12 cellular contexts compared by ENCODE assay signal in the genomic region with DNA sequence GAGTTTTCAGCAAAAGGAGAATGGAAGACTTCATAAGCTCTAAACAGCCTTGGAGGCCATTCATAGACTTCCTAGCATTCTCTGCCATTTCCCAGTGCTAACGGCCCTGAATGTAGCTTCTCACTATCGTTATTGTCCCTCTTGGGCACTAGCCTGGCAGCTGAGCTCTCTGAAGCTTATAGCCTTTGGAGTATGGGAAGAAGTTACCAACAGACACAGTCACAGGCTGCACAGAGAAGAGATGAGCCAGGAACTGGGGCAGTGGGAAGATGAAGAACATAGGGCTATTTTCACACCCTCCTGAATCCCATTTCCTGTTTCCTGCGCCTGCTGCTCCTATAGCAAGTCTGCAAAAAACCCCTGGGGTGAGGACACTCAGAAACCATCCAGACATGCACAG. TPM values are rescaled to one million over a fixed set of nuclear protein-coding genes. Genes with fewer than 3 reads are reported as not detected.
A peak's percentile ranks its signal among the peaks of the same experiment; 100 is the strongest.
DNase-seq lines count a peak whose midpoint lies in the region; ATAC-seq and TF ChIP-seq lines count a peak whose summit lies in the region.
"Had no signal": no experiment of that assay in that cellular context is flagged by ENCODE, and none has a peak within 500 bp of the region (broad histone marks: within the 10 kb centered on the region; RNA-seq: fewer than 3 reads in every experiment).

No MANE protein-coding gene starts in this region.

- no peak overlapping the region for H3K27ac Mint-ChIP-seq in activated naive CD4-positive, alpha-beta T cell treated with anti-CD3 and anti-CD28 coated beads for 36 hours

- H3K79me1 ChIP-seq in mesenchymal stem cell (replicated peaks; ENCODE audit: low read length, poor library complexity, severe bottlenecking): no peaks in the 10 kb centered on the region

- 26% methylated on average over 3 of the region's 3 CpGs for WGBS in mammary epithelial cell (ENCODE audit: low coverage, missing lambda C conversion rate)
- WGBS in mesenchymal stem cell: 51% methylated on average over 3 of the region's 3 CpGs
- WGBS in upper lobe of left lung, 2 donors: 67 to 74% methylated on average over 3 of the region's 3 CpGs

- peak overlapping the region; percentile 79 for H4K8ac ChIP-seq in mesenchymal stem cell (ENCODE audit: low read length)

- H3K36me3 Mint-ChIP-seq in activated naive CD4-positive, alpha-beta T cell treated with anti-CD3 and anti-CD28 coated beads for 36 hours (ENCODE audit: low read depth): no peaks in the 10 kb centered on the region

- H2AK5ac ChIP-seq in mesenchymal stem cell (ENCODE audit: low read length, severe bottlenecking): no peak overlapping the region

- H2BK120ac ChIP-seq in mesenchymal stem cell (ENCODE audit: low read depth, low read length): no peak overlapping the region

- H3K9ac ChIP-seq in mammary epithelial cell (ENCODE audit: insufficient read depth, low read length) (no peak overlapping the region), mesenchymal stem cell (ENCODE audit: low read length) (no peak overlapping the region)

- H3K18ac ChIP-seq in mesenchymal stem cell (ENCODE audit: low read depth in 1 of 2, low read length in 2 of 2): peak overlapping the region; percentile 34 to 69

- H3K4me3 ChIP-seq in mammary epithelial cell (replicated peaks in 1 of 3; ENCODE audit: insufficient read depth in 1 of 3, low read depth in 2 of 3, low read length in 3 of 3) (no peak overlapping the region), breast epithelium (no peak overlapping the region), mesenchymal stem cell (ENCODE audit: insufficient read depth in 1 of 2, low read depth in 1 of 2, low read length in 2 of 2) (no peak overlapping the region), upper lobe of left lung (no peak overlapping the region)

- H3K4me1 ChIP-seq in mammary epithelial cell (ENCODE audit: insufficient read depth, low read length) (peaks cover 21% of the 10 kb centered on the region), breast epithelium (peaks cover 0 to 3% of the 10 kb centered on the region in 2 donors), mesenchymal stem cell (ENCODE audit: control insufficient read depth, insufficient read depth, low read depth, low read length) (peaks cover 10% of the 10 kb centered on the region), upper lobe of left lung (peaks cover 14 to 25% (median 18%) of the 10 kb centered on the region in 4 donors)

- peaks cover 11% of the 10 kb centered on the region for H3K4me1 Mint-ChIP-seq in activated naive CD4-positive, alpha-beta T cell treated with anti-CD3 and anti-CD28 coated beads for 36 hours (ENCODE audit: low read depth)

- ATAC-seq in upper lobe of left lung (ENCODE audit: low FRiP score in 2 of 2) (no peak), HG03439 (IDR thresholded peaks at IDR 0.05; ENCODE audit: unreplicated experiment) (no peak), HG02798 (IDR thresholded peaks at IDR 0.05; ENCODE audit: poor library complexity, unreplicated experiment) (no peak)

- no peaks in the 10 kb centered on the region for H3K9me3 ChIP-seq in mammary epithelial cell (replicated peaks; ENCODE audit: insufficient read depth, low read length)
- H3K9me3 ChIP-seq in breast epithelium: no peaks in the 10 kb centered on the region
- no peaks in the 10 kb centered on the region for H3K9me3 ChIP-seq in mesenchymal stem cell (ENCODE audit: control insufficient read depth, low read length)
- H3K9me3 ChIP-seq in upper lobe of left lung: no peaks in the 10 kb centered on the region

- peak overlapping the region; percentile 65 to 86 for H2BK12ac ChIP-seq in mesenchymal stem cell (ENCODE audit: low read length in 2 of 2)

- H3K4me2 ChIP-seq in mammary epithelial cell (ENCODE audit: insufficient read depth, low read depth, low read length) (peak overlapping the region; percentile 28), mesenchymal stem cell (ENCODE audit: low read length, poor library complexity, severe bottlenecking) (no peak overlapping the region)

- H3K27ac ChIP-seq in mammary epithelial cell (ENCODE audit: insufficient read depth, low read depth, low read length) (no peak overlapping the region), breast epithelium (no peak overlapping the region), mesenchymal stem cell (ENCODE audit: low read length, poor library complexity, severe bottlenecking) (peak overlapping the region; percentile 63), upper lobe of left lung (peak overlapping the region in 3 of 4 donors; percentile 55 to 65 (median 61))
- H3K27ac ChIP-seq: RWPE1 had no signal

- no peak for DNase-seq in mammary epithelial cell
- DNase-seq in breast epithelium (ENCODE audit: low spot score in 2 of 2): no peak
- DNase-seq in cerebellum (ENCODE audit: low spot score): peak; percentile 24
- DNase-seq in mesenchymal stem cell: peak; percentile 47
- no peak for DNase-seq in upper lobe of left lung
- no peak for DNase-seq in activated naive CD4-positive, alpha-beta T cell treated with anti-CD3 and anti-CD28 coated beads for 36 hours
- DNase-seq: NCI-H2171; stimulated activated CD4-positive, alpha-beta T cell treated with anti-CD3 and anti-CD28 coated beads, Interleukin-1b, Interleukin-23, amount 100 ng/mL, for 48 hours had no signal

- intact Hi-C loops in mammary epithelial cell (cut with micrococcal nuclease): no loop called here
- intact Hi-C loops in breast epithelium (cut with DNase I; ENCODE audit: low total_unique reads): no loop called here
- intact Hi-C loops in activated naive CD4-positive, alpha-beta T cell treated with anti-CD3 and anti-CD28 coated beads for 36 hours (cut with micrococcal nuclease): no loop called here

- H3K27me3 ChIP-seq in mammary epithelial cell (ENCODE audit: insufficient read depth, low read length) (no peaks in the 10 kb centered on the region), breast epithelium (no peaks in the 10 kb centered on the region), mesenchymal stem cell (ENCODE audit: control insufficient read depth in 1 of 2, insufficient read depth in 1 of 2, low read length in 2 of 2) (no peaks in the 10 kb centered on the region), upper lobe of left lung (no peaks in the 10 kb centered on the region)

- no peaks in the 10 kb centered on the region for H3K27me3 Mint-ChIP-seq in activated naive CD4-positive, alpha-beta T cell treated with anti-CD3 and anti-CD28 coated beads for 36 hours (ENCODE audit: low read depth)
- H3K27me3 Mint-ChIP-seq: stimulated activated naive CD8-positive, alpha-beta T cell treated with anti-CD3 and anti-CD28 coated beads, Interleukin-15, Interleukin-2, amounts not matched to agents 100 ng/mL and 50 ng/mL, for 24 hours had no signal

- TF ChIP-seq POLR2A in breast epithelium (IDR thresholded peaks at IDR 0.05) (no peak), upper lobe of left lung (IDR thresholded peaks at IDR 0.05) (no peak)

- no peaks in the 10 kb centered on the region for H4K20me1 ChIP-seq in mammary epithelial cell (ENCODE audit: insufficient read depth, low read length)

- H3K9me3 Mint-ChIP-seq in activated naive CD4-positive, alpha-beta T cell treated with anti-CD3 and anti-CD28 coated beads for 36 hours: no peaks in the 10 kb centered on the region
- H3K9me3 Mint-ChIP-seq: stimulated activated naive CD8-positive, alpha-beta T cell treated with anti-CD3 and anti-CD28 coated beads, Interleukin-15, Interleukin-2, amounts not matched to agents 100 ng/mL and 50 ng/mL, for 24 hours had no signal

- no peak overlapping the region for H2BK5ac ChIP-seq in mesenchymal stem cell (ENCODE audit: low read depth, low read length, poor library complexity, severe bottlenecking)

- H3K4ac ChIP-seq in mesenchymal stem cell (ENCODE audit: low read depth in 1 of 2, low read length in 2 of 2): peak overlapping the region in 1 of 2 experiments; percentile 3

- no peak overlapping the region for H2BK15ac ChIP-seq in mesenchymal stem cell (ENCODE audit: low read depth, poor library complexity, severe bottlenecking)

- CTCF ChIA-PET in mammary epithelial cell (lab: Charles Lee; ENCODE audit: low non-redundant PET): no interaction called here
- CTCF ChIA-PET in activated naive CD4-positive, alpha-beta T cell treated with anti-CD3 and anti-CD28 coated beads for 36 hours (lab: Charles Lee): interaction anchor here (0.6 kb wide), 1 partner anchor 374 kb away, joined by 3 read pairs; no protein-coding TSS in a partner anchor

- peak overlapping the region; percentile 66 for H2AFZ ChIP-seq in mammary epithelial cell (ENCODE audit: low read depth, low read length)
- peak overlapping the region; percentile 69 for H2AFZ ChIP-seq in mesenchymal stem cell (ENCODE audit: low read depth, low read length)

- dilution Hi-C loops in mammary epithelial cell (cut with HindIII; ENCODE audit: low sequenced_read_pairs): no loop called here

- H3K36me3 ChIP-seq in mammary epithelial cell (ENCODE audit: insufficient read depth, low read length) (no peaks in the 10 kb centered on the region), breast epithelium (no peaks in the 10 kb centered on the region), mesenchymal stem cell (ENCODE audit: control insufficient read depth in 1 of 2, insufficient read depth in 2 of 2, low read depth in 1 of 2, low read length in 2 of 2) (no peaks in the 10 kb centered on the region), upper lobe of left lung (no peaks in the 10 kb centered on the region)

- no peak overlapping the region for H3K4me3 Mint-ChIP-seq in activated naive CD4-positive, alpha-beta T cell treated with anti-CD3 and anti-CD28 coated beads for 36 hours
- H3K4me3 Mint-ChIP-seq: stimulated activated naive CD8-positive, alpha-beta T cell treated with anti-CD3 and anti-CD28 coated beads, Interleukin-15, Interleukin-2, amounts not matched to agents 100 ng/mL and 50 ng/mL, for 24 hours had no signal

- TF ChIP-seq CTCF in mammary epithelial cell (conservative IDR thresholded peaks at IDR 0.05 in 1 of 2, IDR thresholded peaks at IDR 0.05 in 1 of 2; ENCODE audit: extremely low read depth in 1 of 2, insufficient read depth in 1 of 2, low read depth in 1 of 2, low read length in 2 of 2): no peak
- TF ChIP-seq CTCF in breast epithelium (IDR thresholded peaks at IDR 0.05): no peak
- TF ChIP-seq CTCF in upper lobe of left lung (IDR thresholded peaks at IDR 0.05): no peak

- peak overlapping the region; percentile 14 for H4K91ac ChIP-seq in mesenchymal stem cell (ENCODE audit: low read length)

- in situ Hi-C loops in mammary epithelial cell (cut with MboI; ENCODE audit: low sequenced_read_pairs in 2 of 2): no loop called here

- H3K23ac ChIP-seq in mesenchymal stem cell (ENCODE audit: low read length in 2 of 2): no peak overlapping the region

- no peak overlapping the region for H3K14ac ChIP-seq in mesenchymal stem cell (ENCODE audit: low read length in 2 of 2)

- no TSS peak for BruUV-seq in mammary epithelial cell (replicated peaks; lab: Mats Ljungman, UMichigan)

- no peak for TF ChIP-seq EP300 in upper lobe of left lung (IDR thresholded peaks at IDR 0.05)

- no peaks in the 10 kb centered on the region for H3K79me2 ChIP-seq in mammary epithelial cell (ENCODE audit: insufficient read depth, low read length)

RNA-seq across cellular contexts. Expression of gene EPC2, which starts 29.1 kb away (rescaled TPM):
- total RNA-seq in mammary epithelial cell: 10 to 100 TPM; 17.3 to 20.6 TPM
- polyA plus RNA-seq in mammary epithelial cell: 7.3 TPM
- 8.3 TPM for polyA minus RNA-seq in mammary epithelial cell
- total RNA-seq in breast epithelium: 10 to 100 TPM; 30.5 to 58.5 (median 44.2) TPM
- total RNA-seq in cerebellum: 77.9 TPM
- polyA plus RNA-seq in mesenchymal stem cell (2013, experiment 1 of 2): 16.0 TPM
- 15.8 TPM for polyA plus RNA-seq in mesenchymal stem cell (2013, experiment 2 of 2)
- 10 to 100 TPM; 15.2 to 53.2 (median 31.5) TPM for total RNA-seq in upper lobe of left lung
- total RNA-seq in activated naive CD4-positive, alpha-beta T cell treated with anti-CD3 and anti-CD28 coated beads for 36 hours: 10 to 100 TPM; 22.8 to 24.0 TPM

Comparison
In these comparisons a context has a peak if more than half of its experiments do, and no peak if none do; other contexts are left out.
1. DNase-seq: peak in cerebellum (single experiment) and mesenchymal stem cell (single experiment); none in mammary epithelial cell (single experiment), breast epithelium (0 of 2), upper lobe of left lung (0 of 2) and activated naive CD4-positive, alpha-beta T cell treated with anti-CD3 and anti-CD28 coated beads for 36 hours (single experiment).
2. H3K27ac ChIP-seq: peak in mesenchymal stem cell (single experiment) and upper lobe of left lung (3 of 4); none in mammary epithelial cell (single experiment) and breast epithelium (0 of 2).